Comparison of ENCODE assay signal across 8 cellular contexts in the genomic region with DNA sequence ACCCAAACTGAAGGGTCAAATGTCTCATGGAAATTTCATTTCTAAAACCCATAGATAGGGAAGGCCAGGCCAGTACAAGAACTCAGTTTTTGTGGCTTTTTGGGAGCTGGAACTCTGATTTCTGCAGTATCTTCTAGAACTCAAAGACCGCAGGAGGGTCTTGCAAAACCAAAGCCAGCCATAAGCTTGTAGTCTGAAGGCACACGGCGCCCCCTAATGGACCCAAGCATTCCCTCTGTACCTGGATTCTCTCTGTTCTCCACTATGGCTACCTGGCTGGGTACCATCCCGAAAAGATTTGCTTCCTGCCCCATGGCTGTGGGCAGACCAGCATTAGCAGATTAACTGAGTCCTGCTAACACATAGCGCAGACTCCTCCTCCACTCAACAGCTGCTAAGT.
DNase-seq lines count a peak whose midpoint lies in the region; ATAC-seq, FAIRE-seq and TF ChIP-seq lines count a peak whose summit lies in the region.

No MANE protein-coding gene starts in this region.

- H3K27me3 ChIP-seq in bronchial epithelial cell (ENCODE audit: control insufficient read depth, insufficient read depth, low read length), result no peaks in the 10 kb centered on the region

- H3K4me3 Mint-ChIP-seq in mesothelial cell of epicardium, result no peak overlapping the region

- DNase-seq in DMS79 treated with DMSO at 0.1 percent for 48 hours (lab: John Stamatoyannopoulos, UW) (peak; percentile 10), DMS79 (lab: John Stamatoyannopoulos, UW) (no peak), NCI-H2081 (lab: John Stamatoyannopoulos, UW) (peak; percentile 66 to 75), bronchial epithelial cell (ENCODE audit: low read depth) (peak; percentile 44), mesothelial cell of epicardium (ENCODE audit: low spot score in 2 of 2, unreplicated experiment in 2 of 2) (peak in 1 of 2 experiments; percentile 54), epidermal melanocyte (ENCODE audit: insufficient read length, low spot score) (no peak), frontal cortex (ENCODE audit: low spot score in 2 of 2) (no peak)

- TF ChIP-seq CTCF in bronchial epithelial cell (IDR thresholded peaks at IDR 0.05; ENCODE audit: insufficient read depth, low read length, severe bottlenecking), result peak; percentile 93
- peak; percentile 35 for TF ChIP-seq CTCF in mesothelial cell of epicardium (IDR thresholded peaks at IDR 0.05; ENCODE audit: unreplicated experiment)

- no peak overlapping the region for H3K4me3 ChIP-seq in bronchial epithelial cell (ENCODE audit: low read depth, low read length)

- no peak for ATAC-seq in HG03025 (IDR thresholded peaks at IDR 0.05; ENCODE audit: low FRiP score, unreplicated experiment)

- H3K36me3 ChIP-seq in bronchial epithelial cell (ENCODE audit: control insufficient read depth, insufficient read depth, low read length), result no peaks in the 10 kb centered on the region

- FAIRE-seq in bronchial epithelial cell (lab: Jason Lieb, UNC) (peak; percentile 52), frontal cortex (lab: Jason Lieb, UNC) (no peak)

- no peak overlapping the region for H3K27ac Mint-ChIP-seq in mesothelial cell of epicardium

- peaks cover 2% of the 10 kb centered on the region for H3K27me3 Mint-ChIP-seq in mesothelial cell of epicardium (ENCODE audit: low read depth)

- peaks cover 25% of the 10 kb centered on the region for H3K4me1 Mint-ChIP-seq in mesothelial cell of epicardium

- no peaks in the 10 kb centered on the region for H3K36me3 Mint-ChIP-seq in mesothelial cell of epicardium

- H3K9me3 Mint-ChIP-seq in mesothelial cell of epicardium, result no peaks in the 10 kb centered on the region

Comparison
In these comparisons a context has a peak if more than half of its experiments do, and no peak if none do; other contexts are left out.
1. DNase-seq: peak in DMS79 treated with DMSO at 0.1 percent for 48 hours (single experiment), NCI-H2081 (2 of 2) and bronchial epithelial cell (single experiment); none in DMS79 (single experiment), epidermal melanocyte (single experiment) and frontal cortex (0 of 2).